Comparison of ENCODE assay signal across 1 cellular context in the genomic region with DNA sequence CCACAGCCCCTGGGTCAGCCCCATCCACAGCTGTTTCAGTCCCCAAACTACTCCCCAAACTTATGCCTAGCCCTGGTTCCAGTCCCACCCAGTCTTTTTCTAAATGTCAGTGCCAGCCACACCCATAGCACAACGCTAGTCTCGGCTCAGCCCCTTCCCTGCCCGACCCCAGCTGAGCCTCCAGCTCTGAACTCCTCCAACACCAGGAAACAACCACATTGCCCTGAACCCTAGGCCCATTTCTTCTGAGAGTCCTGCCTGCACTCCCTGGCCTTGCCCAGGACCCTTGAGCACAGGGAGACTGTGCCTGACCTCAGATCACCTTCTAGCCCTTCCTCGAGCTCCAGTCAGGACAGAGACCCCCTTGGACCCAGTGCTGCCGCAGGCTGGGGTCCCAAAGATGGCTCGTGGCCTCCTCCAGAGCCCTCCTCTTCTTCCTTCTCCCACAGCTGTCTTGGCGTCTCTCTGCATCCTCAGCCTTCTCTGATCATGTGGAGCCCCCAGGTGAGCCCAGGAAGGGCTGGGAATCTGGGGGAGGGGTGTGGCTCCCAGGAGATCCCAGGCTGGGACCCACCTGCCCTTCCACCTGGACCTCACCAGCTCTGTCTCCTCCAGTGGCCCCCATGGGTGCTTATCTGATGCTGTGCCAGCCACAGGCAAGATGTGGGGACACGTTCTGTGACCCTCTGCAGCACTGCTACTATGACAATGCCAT.
A peak's percentile ranks its signal among the peaks of the same experiment; 100 is the strongest.
TF ChIP-seq lines count a peak whose summit lies in the region.

No MANE protein-coding gene starts in this region.

TF ChIP-seq in K562, 482 proteins besides CTCF, POLR2A, EP300 and RAD21 (continued from another document):
- TF ChIP-seq MYC (IDR thresholded peaks at IDR 0.05; ENCODE audit: low read depth, low read length) (no peak), MYC (CRISPR knock-in tag; IDR thresholded peaks at IDR 0.05; ENCODE audit: borderline replicate concordance, low read depth) (peak; percentile 58; the same call in 1 of the 2 replicates), XRCC5 (IDR thresholded peaks at IDR 0.05; ENCODE audit: low read depth, low read length) (no peak), ZNF274 (IDR thresholded peaks at IDR 0.05; ENCODE audit: borderline replicate concordance, low read depth, low read length) (no peak), COPS2 (conservative IDR thresholded peaks at IDR 0.05) (no peak), SMARCA4 (IDR thresholded peaks at IDR 0.05) (no peak), SREBF1 (IDR thresholded peaks at IDR 0.05; ENCODE audit: borderline replicate concordance, low read depth, low read length) (no peak), BRCA1 (IDR thresholded peaks at IDR 0.05) (no peak), BRCA1 (CRISPR knock-in tag; IDR thresholded peaks at IDR 0.05) (no peak), RCOR1 (IDR thresholded peaks at IDR 0.05; ENCODE audit: borderline replicate concordance in 1 of 2, low read depth in 2 of 2, low read length in 2 of 2) (no peak), MAFK (IDR thresholded peaks at IDR 0.05; ENCODE audit: low read length) (no peak), TARDBP (IDR thresholded peaks at IDR 0.05) (no peak), STAT6 (CRISPR knock-in tag; IDR thresholded peaks at IDR 0.05) (no peak), ADNP (tag; IDR thresholded peaks at IDR 0.05) (no peak), ZNF324 (CRISPR knock-in tag; IDR thresholded peaks at IDR 0.05) (peak; percentile 3; the same call in 1 of the 2 replicates), HLTF (IDR thresholded peaks at IDR 0.05) (no peak), SRSF7 (optimal IDR thresholded peaks at IDR 0.05; ENCODE audit: low read depth, low read length) (no peak), SMARCE1 (IDR thresholded peaks at IDR 0.05) (no peak), STAT5B (CRISPR knock-in tag; IDR thresholded peaks at IDR 0.05) (no peak), PHF8 (IDR thresholded peaks at IDR 0.05; ENCODE audit: borderline replicate concordance, low read length) (no peak), SRSF9 (IDR thresholded peaks at IDR 0.05; ENCODE audit: borderline replicate concordance, low read depth, low read length) (no peak), FOXJ3 (CRISPR knock-in tag; IDR thresholded peaks at IDR 0.05) (no peak), ZNF3 (CRISPR knock-in tag; IDR thresholded peaks at IDR 0.05) (no peak), ZKSCAN8 (CRISPR knock-in tag; IDR thresholded peaks at IDR 0.05) (no peak), CAMTA2 (CRISPR knock-in tag; conservative IDR thresholded peaks at IDR 0.05) (peak; percentile 96), MTA2 (IDR thresholded peaks at IDR 0.05; ENCODE audit: low read depth) (no peak), EWSR1 (IDR thresholded peaks at IDR 0.05; ENCODE audit: borderline replicate concordance, low read depth, partially characterized antibody) (no peak), ZNF785 (CRISPR knock-in tag; IDR thresholded peaks at IDR 0.05) (no peak), ZNF445 (CRISPR knock-in tag; IDR thresholded peaks at IDR 0.05; ENCODE audit: low read depth) (no peak), STAG1 (CRISPR knock-in tag; IDR thresholded peaks at IDR 0.05; ENCODE audit: borderline replicate concordance) (no peak), ZNF280B (CRISPR knock-in tag; IDR thresholded peaks at IDR 0.05) (0 out of 2 replicates have a peak, but pooled peaks have one; percentile 6), MCM5 (IDR thresholded peaks at IDR 0.05; ENCODE audit: low read depth) (no peak), ZZZ3 (IDR thresholded peaks at IDR 0.05) (no peak), USF2 (CRISPR knock-in tag; IDR thresholded peaks at IDR 0.05) (no peak), TFE3 (CRISPR knock-in tag; IDR thresholded peaks at IDR 0.05) (0 out of 2 replicates have a peak, but pooled peaks have one; percentile 18), THRAP3 (IDR thresholded peaks at IDR 0.05; ENCODE audit: borderline replicate concordance) (no peak), SUPT5H (IDR thresholded peaks at IDR 0.05) (no peak), PCBP2 (IDR thresholded peaks at IDR 0.05; ENCODE audit: low read depth, low read length, poor library complexity, severe bottlenecking) (no peak), HIVEP1 (CRISPR knock-in tag; IDR thresholded peaks at IDR 0.05) (no peak), DACH1 (IDR thresholded peaks at IDR 0.05; ENCODE audit: partially characterized antibody) (no peak), POLR2AphosphoS2 (IDR thresholded peaks at IDR 0.05; ENCODE audit: low read length) (peak; percentile 43; the same call in 1 of the 2 replicates), ERF (CRISPR knock-in tag; IDR thresholded peaks at IDR 0.05) (no peak)
- TF ChIP-seq, protein P1, sequence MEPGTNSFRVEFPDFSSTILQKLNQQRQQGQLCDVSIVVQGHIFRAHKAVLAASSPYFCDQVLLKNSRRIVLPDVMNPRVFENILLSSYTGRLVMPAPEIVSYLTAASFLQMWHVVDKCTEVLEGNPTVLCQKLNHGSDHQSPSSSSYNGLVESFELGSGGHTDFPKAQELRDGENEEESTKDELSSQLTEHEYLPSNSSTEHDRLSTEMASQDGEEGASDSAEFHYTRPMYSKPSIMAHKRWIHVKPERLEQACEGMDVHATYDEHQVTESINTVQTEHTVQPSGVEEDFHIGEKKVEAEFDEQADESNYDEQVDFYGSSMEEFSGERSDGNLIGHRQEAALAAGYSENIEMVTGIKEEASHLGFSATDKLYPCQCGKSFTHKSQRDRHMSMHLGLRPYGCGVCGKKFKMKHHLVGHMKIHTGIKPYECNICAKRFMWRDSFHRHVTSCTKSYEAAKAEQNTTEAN (CRISPR knock-in tag; IDR thresholded peaks at IDR 0.05): no peak
- TF ChIP-seq, protein P2, sequence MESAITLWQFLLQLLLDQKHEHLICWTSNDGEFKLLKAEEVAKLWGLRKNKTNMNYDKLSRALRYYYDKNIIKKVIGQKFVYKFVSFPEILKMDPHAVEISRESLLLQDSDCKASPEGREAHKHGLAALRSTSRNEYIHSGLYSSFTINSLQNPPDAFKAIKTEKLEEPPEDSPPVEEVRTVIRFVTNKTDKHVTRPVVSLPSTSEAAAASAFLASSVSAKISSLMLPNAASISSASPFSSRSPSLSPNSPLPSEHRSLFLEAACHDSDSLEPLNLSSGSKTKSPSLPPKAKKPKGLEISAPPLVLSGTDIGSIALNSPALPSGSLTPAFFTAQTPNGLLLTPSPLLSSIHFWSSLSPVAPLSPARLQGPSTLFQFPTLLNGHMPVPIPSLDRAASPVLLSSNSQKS (CRISPR knock-in tag; IDR thresholded peaks at IDR 0.05): no peak
- TF ChIP-seq, protein P3, sequence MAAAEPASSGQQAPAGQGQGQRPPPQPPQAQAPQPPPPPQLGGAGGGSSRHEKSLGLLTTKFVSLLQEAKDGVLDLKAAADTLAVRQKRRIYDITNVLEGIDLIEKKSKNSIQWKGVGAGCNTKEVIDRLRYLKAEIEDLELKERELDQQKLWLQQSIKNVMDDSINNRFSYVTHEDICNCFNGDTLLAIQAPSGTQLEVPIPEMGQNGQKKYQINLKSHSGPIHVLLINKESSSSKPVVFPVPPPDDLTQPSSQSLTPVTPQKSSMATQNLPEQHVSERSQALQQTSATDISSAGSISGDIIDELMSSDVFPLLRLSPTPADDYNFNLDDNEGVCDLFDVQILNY (CRISPR knock-in tag; IDR thresholded peaks at IDR 0.05): no peak
